In the genomic region with DNA sequence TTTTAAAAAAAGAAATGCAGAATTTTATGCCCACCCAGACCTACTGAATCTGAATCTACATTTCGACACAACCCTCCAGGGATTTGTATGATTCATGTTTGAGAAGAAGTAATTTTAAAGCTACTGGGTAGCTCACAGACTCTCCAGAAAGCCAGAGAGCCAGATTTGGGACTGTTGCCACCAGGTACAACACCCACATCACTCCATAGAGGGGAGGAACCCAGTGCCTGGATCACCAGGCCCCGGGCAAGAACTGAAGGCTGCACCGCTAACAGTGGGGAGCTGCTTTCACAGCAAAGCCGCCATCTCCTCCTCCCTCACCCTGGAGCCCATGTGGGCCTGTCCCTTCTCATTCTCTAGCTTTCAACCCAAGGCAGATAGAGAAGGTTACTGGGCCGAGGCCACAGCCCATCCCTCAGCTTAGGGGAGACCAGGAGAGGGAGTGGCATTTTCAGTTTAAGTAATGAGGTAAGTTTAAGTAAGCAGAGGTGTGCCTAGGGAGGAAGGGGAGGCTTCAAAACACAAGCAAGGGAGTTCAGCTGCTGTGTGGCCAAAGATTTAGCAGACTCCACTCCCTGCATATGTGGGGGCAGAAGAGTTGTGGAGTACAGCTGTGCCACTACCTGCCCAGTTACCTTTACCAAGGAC, we compare ENCODE assay signal across 21 cellular contexts.
A peak's percentile ranks its signal among the peaks of the same experiment; 100 is the strongest.
DNase-seq lines count a peak whose midpoint lies in the region; ATAC-seq and TF ChIP-seq lines count a peak whose summit lies in the region.
"Had no signal": no experiment of that assay in that cellular context is flagged by ENCODE, and none has a peak within 500 bp of the region (broad histone marks: within the 10 kb centered on the region; RNA-seq: fewer than 3 reads in every experiment).

No MANE protein-coding gene starts in this region.

- H3K4me3 ChIP-seq in cardiac fibroblast (replicated peaks in 1 of 2; ENCODE audit: low read depth in 2 of 2, low read length in 2 of 2) (no peak overlapping the region), lung (no peak overlapping the region)
- H3K4me3 ChIP-seq: heart left ventricle had no signal

- no peaks in the 10 kb centered on the region for H3K36me3 ChIP-seq in lung (ENCODE audit: control insufficient read depth in 2 of 2, insufficient read depth in 2 of 2, low read length in 2 of 2)
- H3K36me3 ChIP-seq: heart left ventricle had no signal

- no peaks in the 10 kb centered on the region for H3K27me3 ChIP-seq in lung (ENCODE audit: control insufficient read depth, insufficient read depth)
- H3K27me3 ChIP-seq: heart left ventricle had no signal

- H3K27me3 Mint-ChIP-seq in nephron progenitor cell (ENCODE audit: low read depth, poor library complexity): peaks cover 13% of the 10 kb centered on the region

- ATAC-seq in GM21723 (IDR thresholded peaks at IDR 0.05; ENCODE audit: unreplicated experiment) (peak; percentile 45), lung (ENCODE audit: insufficient read depth, low FRiP score) (peak; percentile 59)
- ATAC-seq: activated T-cell treated with anti-CD3 and anti-CD28 coated beads, Interleukin-2, amount 50 U/mL, for 4 hours; CD8-positive, alpha-beta T cell; heart left ventricle; T-cell had no signal

- no peak overlapping the region for H3K27ac ChIP-seq in lung (ENCODE audit: low read depth in 1 of 2, low read length in 1 of 2)
- H3K27ac ChIP-seq: heart left ventricle had no signal

- H3K9me3 ChIP-seq in lung (ENCODE audit: control insufficient read depth in 2 of 2, insufficient read depth in 1 of 2, low read length in 1 of 2): no peaks in the 10 kb centered on the region
- H3K9me3 ChIP-seq: heart left ventricle had no signal

- DNase-seq in ELF-1 (ENCODE audit: low read depth, low spot score) (peak; percentile 23), cardiac fibroblast (ENCODE audit: low read depth in 2 of 2) (peak; percentile 61 to 82), lung (ENCODE audit: low spot score) (peak; percentile 36), NCI-H748 (lab: John Stamatoyannopoulos, UW; ENCODE audit: unreplicated experiment) (no peak), D341Med (ENCODE audit: low spot score) (no peak), Kasumi-1 (lab: John Stamatoyannopoulos, UW) (no peak), nephron progenitor cell (no peak)
- DNase-seq: activated CD4-positive, alpha-beta T cell treated with anti-CD3 and anti-CD28 coated beads, Interleukin-2, amount 50 U/mL, for 48 hours; activated T-cell treated with anti-CD3 and anti-CD28 coated beads, Interleukin-2, amount 50 U/mL, for 4 hours; CD8-positive, alpha-beta T cell; dermis blood vessel endothelial cell; HCEC 1CT; heart left ventricle; NCI-H146; NCI-H2227 treated with DMSO at 0.1 percent for 48 hours; T-cell had no signal

- H3K27ac Mint-ChIP-seq in nephron progenitor cell: no peak overlapping the region
- H3K27ac Mint-ChIP-seq: activated naive CD8-positive, alpha-beta T cell; brain; CD8-positive, alpha-beta T cell; stimulated activated naive CD8-positive, alpha-beta T cell treated with anti-CD3 and anti-CD28 coated beads, Interleukin-15, Interleukin-2, amounts not matched to agents 100 ng/mL and 50 ng/mL, for 24 hours; T-cell had no signal

- no peaks in the 10 kb centered on the region for H3K36me3 Mint-ChIP-seq in nephron progenitor cell (ENCODE audit: low read depth)
- H3K36me3 Mint-ChIP-seq: activated naive CD8-positive, alpha-beta T cell; brain; CD8-positive, alpha-beta T cell; T-cell had no signal

- no peaks in the 10 kb centered on the region for H3K4me1 ChIP-seq in lung (ENCODE audit: control insufficient read depth in 2 of 2, insufficient read depth in 2 of 2, low read length in 2 of 2)
- H3K4me1 ChIP-seq: heart left ventricle had no signal

- peaks cover 9% of the 10 kb centered on the region for H3K9me3 Mint-ChIP-seq in nephron progenitor cell
- H3K9me3 Mint-ChIP-seq: activated T-cell treated with anti-CD3 and anti-CD28 coated beads, Interleukin-2, amount 50 U/mL, for 4 hours; CD8-positive, alpha-beta T cell; neural crest cell; stimulated activated naive CD8-positive, alpha-beta T cell treated with anti-CD3 and anti-CD28 coated beads, Interleukin-15, Interleukin-2, amounts not matched to agents 100 ng/mL and 50 ng/mL, for 24 hours; T-cell had no signal

- no peak overlapping the region for H3K4me3 Mint-ChIP-seq in nephron progenitor cell
- H3K4me3 Mint-ChIP-seq: activated naive CD8-positive, alpha-beta T cell; activated T-cell treated with anti-CD3 and anti-CD28 coated beads, Interleukin-2, amount 50 U/mL, for 4 hours; brain; CD8-positive, alpha-beta T cell; neural crest cell; stimulated activated naive CD8-positive, alpha-beta T cell treated with anti-CD3 and anti-CD28 coated beads, Interleukin-15, Interleukin-2, amounts not matched to agents 100 ng/mL and 50 ng/mL, for 24 hours; T-cell had no signal

- WGBS in lung, 2 donors: 65 to 73% methylated on average over 5 of the region's 5 CpGs

- TF ChIP-seq CTCF in cardiac fibroblast (IDR thresholded peaks at IDR 0.05; ENCODE audit: low read depth, low read length) (no peak), lung (IDR thresholded peaks at IDR 0.05; ENCODE audit: control extremely low read depth, extremely low read depth) (no peak), nephron progenitor cell (IDR thresholded peaks at IDR 0.05) (no peak)

- H3K4me1 Mint-ChIP-seq in nephron progenitor cell: peaks cover 4% of the 10 kb centered on the region
- H3K4me1 Mint-ChIP-seq: brain, neural crest cell, T-cell had no signal

Comparison
In these comparisons a context has a peak if more than half of its experiments do, and no peak if none do; other contexts are left out.
1. DNase-seq: peak in ELF-1 (single experiment), cardiac fibroblast (2 of 2) and lung (single experiment); none in NCI-H748 (single experiment), D341Med (single experiment), Kasumi-1 (0 of 2) and nephron progenitor cell (single experiment).